1 cellular context compared by ENCODE assay signal in the genomic region with DNA sequence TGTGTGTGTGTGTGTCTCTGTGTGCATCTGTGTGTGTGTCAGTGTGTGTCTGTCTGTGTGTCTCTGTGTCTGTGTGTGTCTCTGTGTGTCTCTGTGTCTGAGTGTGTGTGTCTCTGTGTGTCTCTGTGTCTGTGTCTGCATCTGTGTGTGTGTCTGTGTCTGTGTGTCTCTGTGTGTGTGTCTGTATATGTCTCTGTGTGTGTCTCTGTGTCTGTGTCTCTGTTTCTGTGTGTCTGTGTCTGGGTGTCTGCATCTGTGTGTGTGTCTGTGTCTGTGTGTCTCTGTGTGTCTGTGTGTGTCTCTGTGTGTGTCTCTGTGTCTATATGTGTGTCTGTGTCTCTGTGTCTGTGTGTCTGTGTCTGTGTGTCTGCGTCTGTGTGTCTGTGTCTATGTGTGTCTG.
TF ChIP-seq lines count a peak whose summit lies in the region.

No MANE protein-coding gene starts in this region.

TF ChIP-seq in HEK293, 187 proteins besides CTCF, POLR2A, EP300 and RAD21 (continued from another document):
- TF ChIP-seq, protein P1, sequence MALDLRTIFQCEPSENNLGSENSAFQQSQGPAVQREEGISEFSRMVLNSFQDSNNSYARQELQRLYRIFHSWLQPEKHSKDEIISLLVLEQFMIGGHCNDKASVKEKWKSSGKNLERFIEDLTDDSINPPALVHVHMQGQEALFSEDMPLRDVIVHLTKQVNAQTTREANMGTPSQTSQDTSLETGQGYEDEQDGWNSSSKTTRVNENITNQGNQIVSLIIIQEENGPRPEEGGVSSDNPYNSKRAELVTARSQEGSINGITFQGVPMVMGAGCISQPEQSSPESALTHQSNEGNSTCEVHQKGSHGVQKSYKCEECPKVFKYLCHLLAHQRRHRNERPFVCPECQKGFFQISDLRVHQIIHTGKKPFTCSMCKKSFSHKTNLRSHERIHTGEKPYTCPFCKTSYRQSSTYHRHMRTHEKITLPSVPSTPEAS (tag by site-specific recombination; IDR thresholded peaks at IDR 0.05), result peak; percentile 59
- TF ChIP-seq ZNF791 (tag by site-specific recombination; IDR thresholded peaks at IDR 0.05) (0 out of 2 replicates have a peak, but pooled peaks have one; percentile 18), ZNF274 (IDR thresholded peaks at IDR 0.05; ENCODE audit: low read length) (no peak), ZNF274 (tag by site-specific recombination; IDR thresholded peaks at IDR 0.05; ENCODE audit: borderline replicate concordance) (no peak), ZNF16 (tag by site-specific recombination; IDR thresholded peaks at IDR 0.05; ENCODE audit: low read depth) (no peak)
- TF ChIP-seq, protein P2, sequence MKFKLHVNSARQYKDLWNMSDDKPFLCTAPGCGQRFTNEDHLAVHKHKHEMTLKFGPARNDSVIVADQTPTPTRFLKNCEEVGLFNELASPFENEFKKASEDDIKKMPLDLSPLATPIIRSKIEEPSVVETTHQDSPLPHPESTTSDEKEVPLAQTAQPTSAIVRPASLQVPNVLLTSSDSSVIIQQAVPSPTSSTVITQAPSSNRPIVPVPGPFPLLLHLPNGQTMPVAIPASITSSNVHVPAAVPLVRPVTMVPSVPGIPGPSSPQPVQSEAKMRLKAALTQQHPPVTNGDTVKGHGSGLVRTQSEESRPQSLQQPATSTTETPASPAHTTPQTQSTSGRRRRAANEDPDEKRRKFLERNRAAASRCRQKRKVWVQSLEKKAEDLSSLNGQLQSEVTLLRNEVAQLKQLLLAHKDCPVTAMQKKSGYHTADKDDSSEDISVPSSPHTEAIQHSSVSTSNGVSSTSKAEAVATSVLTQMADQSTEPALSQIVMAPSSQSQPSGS (tag by site-specific recombination; IDR thresholded peaks at IDR 0.05; ENCODE audit: low read depth), result no peak
